1 cellular context compared by ENCODE assay signal in the genomic region with DNA sequence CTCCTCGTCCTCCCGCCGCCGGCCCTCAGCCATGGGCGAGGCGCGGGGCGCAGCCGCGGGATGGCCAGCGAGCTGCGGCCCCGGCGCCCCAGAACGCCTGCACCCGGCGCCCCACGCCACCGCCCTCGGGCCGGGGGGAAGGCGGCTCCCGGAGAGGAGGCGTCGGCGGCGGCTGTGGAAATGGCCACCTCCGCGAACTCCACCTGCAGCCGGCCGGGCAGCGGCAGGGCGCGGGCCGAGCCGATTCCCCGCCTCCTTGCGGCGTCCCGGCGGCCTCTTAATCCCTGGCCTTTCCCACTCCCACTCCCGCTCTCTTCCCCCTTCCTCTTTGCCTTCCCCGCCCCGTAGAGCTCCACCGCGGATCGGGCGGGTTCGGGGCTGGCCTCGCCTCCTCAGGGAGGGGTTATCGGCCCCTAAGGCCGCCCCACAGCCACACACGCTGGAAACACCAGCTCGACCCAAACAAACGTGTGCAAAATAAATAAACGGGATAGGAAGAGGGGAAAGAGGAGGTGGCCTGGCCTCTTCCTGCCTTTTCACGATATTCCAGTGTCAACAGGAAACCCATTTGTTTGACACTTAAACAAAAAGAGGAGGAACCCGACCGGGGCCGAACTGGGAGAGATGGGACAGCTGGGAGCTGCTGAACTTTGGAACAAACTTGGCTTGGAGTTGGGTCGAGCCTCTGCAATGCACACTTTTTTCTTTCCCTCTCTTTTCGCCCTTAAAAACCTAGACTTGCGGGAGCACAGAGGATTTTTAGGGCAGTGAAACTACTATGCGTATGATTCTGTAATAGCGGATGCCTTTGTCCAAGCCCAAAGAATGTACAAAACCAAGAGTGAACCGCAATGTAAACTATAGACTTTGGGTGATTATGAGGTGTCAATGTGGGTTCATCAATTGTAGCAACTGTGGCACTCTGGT.
TF ChIP-seq lines count a peak whose summit lies in the region.

A gene with protein sequence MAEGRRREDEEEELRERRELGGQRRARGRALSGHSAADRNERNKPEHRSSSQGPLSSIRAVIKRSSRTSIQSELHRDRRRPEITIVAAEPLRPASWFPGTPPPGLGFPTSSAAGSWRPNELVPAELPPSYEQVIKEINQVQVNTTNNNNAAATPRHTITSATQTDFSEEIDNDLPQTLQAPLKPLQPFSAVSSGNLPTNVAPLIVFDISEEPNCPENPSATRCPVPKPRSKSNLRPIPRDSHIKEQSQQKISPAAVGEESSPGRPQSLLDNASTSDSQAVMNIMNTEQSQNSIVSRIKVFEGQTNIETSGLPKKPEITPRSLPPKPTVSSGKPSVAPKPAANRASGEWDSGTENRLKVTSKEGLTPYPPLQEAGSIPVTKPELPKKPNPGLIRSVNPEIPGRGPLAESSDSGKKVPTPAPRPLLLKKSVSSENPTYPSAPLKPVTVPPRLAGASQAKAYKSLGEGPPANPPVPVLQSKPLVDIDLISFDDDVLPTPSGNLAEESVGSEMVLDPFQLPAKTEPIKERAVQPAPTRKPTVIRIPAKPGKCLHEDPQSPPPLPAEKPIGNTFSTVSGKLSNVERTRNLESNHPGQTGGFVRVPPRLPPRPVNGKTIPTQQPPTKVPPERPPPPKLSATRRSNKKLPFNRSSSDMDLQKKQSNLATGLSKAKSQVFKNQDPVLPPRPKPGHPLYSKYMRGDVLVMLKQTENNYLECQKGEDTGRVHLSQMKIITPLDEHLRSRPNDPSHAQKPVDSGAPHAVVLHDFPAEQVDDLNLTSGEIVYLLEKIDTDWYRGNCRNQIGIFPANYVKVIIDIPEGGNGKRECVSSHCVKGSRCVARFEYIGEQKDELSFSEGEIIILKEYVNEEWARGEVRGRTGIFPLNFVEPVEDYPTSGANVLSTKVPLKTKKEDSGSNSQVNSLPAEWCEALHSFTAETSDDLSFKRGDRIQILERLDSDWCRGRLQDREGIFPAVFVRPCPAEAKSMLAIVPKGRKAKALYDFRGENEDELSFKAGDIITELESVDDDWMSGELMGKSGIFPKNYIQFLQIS (minus strand): TSS at position 286 of the 927 bp plus-strand sequence. CDS start 253 bp downstream, at position 33.

TF ChIP-seq in HepG2, 621 proteins besides CTCF, POLR2A, EP300 and RAD21 (continued from another document and continues in another):
- TF ChIP-seq, protein P1, sequence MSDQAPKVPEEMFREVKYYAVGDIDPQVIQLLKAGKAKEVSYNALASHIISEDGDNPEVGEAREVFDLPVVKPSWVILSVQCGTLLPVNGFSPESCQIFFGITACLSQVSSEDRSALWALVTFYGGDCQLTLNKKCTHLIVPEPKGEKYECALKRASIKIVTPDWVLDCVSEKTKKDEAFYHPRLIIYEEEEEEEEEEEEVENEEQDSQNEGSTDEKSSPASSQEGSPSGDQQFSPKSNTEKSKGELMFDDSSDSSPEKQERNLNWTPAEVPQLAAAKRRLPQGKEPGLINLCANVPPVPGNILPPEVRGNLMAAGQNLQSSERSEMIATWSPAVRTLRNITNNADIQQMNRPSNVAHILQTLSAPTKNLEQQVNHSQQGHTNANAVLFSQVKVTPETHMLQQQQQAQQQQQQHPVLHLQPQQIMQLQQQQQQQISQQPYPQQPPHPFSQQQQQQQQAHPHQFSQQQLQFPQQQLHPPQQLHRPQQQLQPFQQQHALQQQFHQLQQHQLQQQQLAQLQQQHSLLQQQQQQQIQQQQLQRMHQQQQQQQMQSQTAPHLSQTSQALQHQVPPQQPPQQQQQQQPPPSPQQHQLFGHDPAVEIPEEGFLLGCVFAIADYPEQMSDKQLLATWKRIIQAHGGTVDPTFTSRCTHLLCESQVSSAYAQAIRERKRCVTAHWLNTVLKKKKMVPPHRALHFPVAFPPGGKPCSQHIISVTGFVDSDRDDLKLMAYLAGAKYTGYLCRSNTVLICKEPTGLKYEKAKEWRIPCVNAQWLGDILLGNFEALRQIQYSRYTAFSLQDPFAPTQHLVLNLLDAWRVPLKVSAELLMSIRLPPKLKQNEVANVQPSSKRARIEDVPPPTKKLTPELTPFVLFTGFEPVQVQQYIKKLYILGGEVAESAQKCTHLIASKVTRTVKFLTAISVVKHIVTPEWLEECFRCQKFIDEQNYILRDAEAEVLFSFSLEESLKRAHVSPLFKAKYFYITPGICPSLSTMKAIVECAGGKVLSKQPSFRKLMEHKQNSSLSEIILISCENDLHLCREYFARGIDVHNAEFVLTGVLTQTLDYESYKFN (CRISPR knock-in tag; conservative IDR thresholded peaks at IDR 0.05), result peak; percentile 98
- TF ChIP-seq TGIF2 (CRISPR knock-in tag; IDR thresholded peaks at IDR 0.05) (peak; percentile 83), MYC (CRISPR knock-in tag; IDR thresholded peaks at IDR 0.05; ENCODE audit: borderline replicate concordance) (peak; percentile 87), MTERF4 (CRISPR knock-in tag; IDR thresholded peaks at IDR 0.05) (peak; percentile 55; the same call in 1 of the 2 replicates), TBX3 (IDR thresholded peaks at IDR 0.05; ENCODE audit: borderline replicate concordance) (peak; percentile 74; the same call in 1 of the 2 replicates), MBD4 (IDR thresholded peaks at IDR 0.05; ENCODE audit: borderline replicate concordance, low read length) (no peak; the same call in 1 of the 2 replicates), AGO2 (optimal IDR thresholded peaks at IDR 0.05; ENCODE audit: low read depth, low read length) (peak; percentile 86), KDM2A (CRISPR knock-in tag; IDR thresholded peaks at IDR 0.05; ENCODE audit: borderline replicate concordance, low read depth) (peak; percentile 80; the same call in 1 of the 2 replicates), KDM1A (CRISPR knock-in tag; IDR thresholded peaks at IDR 0.05) (peak; percentile 44; the same call in 1 of the 2 replicates), RFX5 (IDR thresholded peaks at IDR 0.05; ENCODE audit: low read depth, low read length) (no peak), ZNF274 (CRISPR knock-in tag; IDR thresholded peaks at IDR 0.05) (no peak; the same call in 1 of the 2 replicates), HIVEP1 (CRISPR knock-in tag; IDR thresholded peaks at IDR 0.05) (peak; percentile 96), ZNF264 (CRISPR knock-in tag; IDR thresholded peaks at IDR 0.05) (no peak; the same call in 1 of the 2 replicates), ZNF260 (CRISPR knock-in tag; IDR thresholded peaks at IDR 0.05; ENCODE audit: borderline replicate concordance, low read depth) (no peak), ZNF460 (CRISPR knock-in tag; IDR thresholded peaks at IDR 0.05; ENCODE audit: borderline replicate concordance) (peak; percentile 80; the same call in 1 of the 2 replicates), BATF2 (CRISPR knock-in tag; IDR thresholded peaks at IDR 0.05) (0 out of 2 replicates have a peak, but pooled peaks have one; percentile 73)
- TF ChIP-seq, protein P2, sequence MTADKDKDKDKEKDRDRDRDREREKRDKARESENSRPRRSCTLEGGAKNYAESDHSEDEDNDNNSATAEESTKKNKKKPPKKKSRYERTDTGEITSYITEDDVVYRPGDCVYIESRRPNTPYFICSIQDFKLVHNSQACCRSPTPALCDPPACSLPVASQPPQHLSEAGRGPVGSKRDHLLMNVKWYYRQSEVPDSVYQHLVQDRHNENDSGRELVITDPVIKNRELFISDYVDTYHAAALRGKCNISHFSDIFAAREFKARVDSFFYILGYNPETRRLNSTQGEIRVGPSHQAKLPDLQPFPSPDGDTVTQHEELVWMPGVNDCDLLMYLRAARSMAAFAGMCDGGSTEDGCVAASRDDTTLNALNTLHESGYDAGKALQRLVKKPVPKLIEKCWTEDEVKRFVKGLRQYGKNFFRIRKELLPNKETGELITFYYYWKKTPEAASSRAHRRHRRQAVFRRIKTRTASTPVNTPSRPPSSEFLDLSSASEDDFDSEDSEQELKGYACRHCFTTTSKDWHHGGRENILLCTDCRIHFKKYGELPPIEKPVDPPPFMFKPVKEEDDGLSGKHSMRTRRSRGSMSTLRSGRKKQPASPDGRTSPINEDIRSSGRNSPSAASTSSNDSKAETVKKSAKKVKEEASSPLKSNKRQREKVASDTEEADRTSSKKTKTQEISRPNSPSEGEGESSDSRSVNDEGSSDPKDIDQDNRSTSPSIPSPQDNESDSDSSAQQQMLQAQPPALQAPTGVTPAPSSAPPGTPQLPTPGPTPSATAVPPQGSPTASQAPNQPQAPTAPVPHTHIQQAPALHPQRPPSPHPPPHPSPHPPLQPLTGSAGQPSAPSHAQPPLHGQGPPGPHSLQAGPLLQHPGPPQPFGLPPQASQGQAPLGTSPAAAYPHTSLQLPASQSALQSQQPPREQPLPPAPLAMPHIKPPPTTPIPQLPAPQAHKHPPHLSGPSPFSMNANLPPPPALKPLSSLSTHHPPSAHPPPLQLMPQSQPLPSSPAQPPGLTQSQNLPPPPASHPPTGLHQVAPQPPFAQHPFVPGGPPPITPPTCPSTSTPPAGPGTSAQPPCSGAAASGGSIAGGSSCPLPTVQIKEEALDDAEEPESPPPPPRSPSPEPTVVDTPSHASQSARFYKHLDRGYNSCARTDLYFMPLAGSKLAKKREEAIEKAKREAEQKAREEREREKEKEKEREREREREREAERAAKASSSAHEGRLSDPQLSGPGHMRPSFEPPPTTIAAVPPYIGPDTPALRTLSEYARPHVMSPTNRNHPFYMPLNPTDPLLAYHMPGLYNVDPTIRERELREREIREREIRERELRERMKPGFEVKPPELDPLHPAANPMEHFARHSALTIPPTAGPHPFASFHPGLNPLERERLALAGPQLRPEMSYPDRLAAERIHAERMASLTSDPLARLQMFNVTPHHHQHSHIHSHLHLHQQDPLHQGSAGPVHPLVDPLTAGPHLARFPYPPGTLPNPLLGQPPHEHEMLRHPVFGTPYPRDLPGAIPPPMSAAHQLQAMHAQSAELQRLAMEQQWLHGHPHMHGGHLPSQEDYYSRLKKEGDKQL (CRISPR knock-in tag; IDR thresholded peaks at IDR 0.05; ENCODE audit: low read depth), result peak; percentile 82
- TF ChIP-seq, protein P3, sequence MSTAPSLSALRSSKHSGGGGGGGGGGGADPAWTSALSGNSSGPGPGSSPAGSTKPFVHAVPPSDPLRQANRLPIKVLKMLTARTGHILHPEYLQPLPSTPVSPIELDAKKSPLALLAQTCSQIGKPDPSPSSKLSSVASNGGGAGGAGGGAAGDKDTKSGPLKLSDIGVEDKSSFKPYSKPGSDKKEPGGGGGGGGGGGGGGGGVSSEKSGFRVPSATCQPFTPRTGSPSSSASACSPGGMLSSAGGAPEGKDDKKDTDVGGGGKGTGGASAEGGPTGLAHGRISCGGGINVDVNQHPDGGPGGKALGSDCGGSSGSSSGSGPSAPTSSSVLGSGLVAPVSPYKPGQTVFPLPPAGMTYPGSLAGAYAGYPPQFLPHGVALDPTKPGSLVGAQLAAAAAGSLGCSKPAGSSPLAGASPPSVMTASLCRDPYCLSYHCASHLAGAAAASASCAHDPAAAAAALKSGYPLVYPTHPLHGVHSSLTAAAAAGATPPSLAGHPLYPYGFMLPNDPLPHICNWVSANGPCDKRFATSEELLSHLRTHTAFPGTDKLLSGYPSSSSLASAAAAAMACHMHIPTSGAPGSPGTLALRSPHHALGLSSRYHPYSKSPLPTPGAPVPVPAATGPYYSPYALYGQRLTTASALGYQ (CRISPR knock-in tag; IDR thresholded peaks at IDR 0.05), result peak; percentile 82
- TF ChIP-seq, protein P4, sequence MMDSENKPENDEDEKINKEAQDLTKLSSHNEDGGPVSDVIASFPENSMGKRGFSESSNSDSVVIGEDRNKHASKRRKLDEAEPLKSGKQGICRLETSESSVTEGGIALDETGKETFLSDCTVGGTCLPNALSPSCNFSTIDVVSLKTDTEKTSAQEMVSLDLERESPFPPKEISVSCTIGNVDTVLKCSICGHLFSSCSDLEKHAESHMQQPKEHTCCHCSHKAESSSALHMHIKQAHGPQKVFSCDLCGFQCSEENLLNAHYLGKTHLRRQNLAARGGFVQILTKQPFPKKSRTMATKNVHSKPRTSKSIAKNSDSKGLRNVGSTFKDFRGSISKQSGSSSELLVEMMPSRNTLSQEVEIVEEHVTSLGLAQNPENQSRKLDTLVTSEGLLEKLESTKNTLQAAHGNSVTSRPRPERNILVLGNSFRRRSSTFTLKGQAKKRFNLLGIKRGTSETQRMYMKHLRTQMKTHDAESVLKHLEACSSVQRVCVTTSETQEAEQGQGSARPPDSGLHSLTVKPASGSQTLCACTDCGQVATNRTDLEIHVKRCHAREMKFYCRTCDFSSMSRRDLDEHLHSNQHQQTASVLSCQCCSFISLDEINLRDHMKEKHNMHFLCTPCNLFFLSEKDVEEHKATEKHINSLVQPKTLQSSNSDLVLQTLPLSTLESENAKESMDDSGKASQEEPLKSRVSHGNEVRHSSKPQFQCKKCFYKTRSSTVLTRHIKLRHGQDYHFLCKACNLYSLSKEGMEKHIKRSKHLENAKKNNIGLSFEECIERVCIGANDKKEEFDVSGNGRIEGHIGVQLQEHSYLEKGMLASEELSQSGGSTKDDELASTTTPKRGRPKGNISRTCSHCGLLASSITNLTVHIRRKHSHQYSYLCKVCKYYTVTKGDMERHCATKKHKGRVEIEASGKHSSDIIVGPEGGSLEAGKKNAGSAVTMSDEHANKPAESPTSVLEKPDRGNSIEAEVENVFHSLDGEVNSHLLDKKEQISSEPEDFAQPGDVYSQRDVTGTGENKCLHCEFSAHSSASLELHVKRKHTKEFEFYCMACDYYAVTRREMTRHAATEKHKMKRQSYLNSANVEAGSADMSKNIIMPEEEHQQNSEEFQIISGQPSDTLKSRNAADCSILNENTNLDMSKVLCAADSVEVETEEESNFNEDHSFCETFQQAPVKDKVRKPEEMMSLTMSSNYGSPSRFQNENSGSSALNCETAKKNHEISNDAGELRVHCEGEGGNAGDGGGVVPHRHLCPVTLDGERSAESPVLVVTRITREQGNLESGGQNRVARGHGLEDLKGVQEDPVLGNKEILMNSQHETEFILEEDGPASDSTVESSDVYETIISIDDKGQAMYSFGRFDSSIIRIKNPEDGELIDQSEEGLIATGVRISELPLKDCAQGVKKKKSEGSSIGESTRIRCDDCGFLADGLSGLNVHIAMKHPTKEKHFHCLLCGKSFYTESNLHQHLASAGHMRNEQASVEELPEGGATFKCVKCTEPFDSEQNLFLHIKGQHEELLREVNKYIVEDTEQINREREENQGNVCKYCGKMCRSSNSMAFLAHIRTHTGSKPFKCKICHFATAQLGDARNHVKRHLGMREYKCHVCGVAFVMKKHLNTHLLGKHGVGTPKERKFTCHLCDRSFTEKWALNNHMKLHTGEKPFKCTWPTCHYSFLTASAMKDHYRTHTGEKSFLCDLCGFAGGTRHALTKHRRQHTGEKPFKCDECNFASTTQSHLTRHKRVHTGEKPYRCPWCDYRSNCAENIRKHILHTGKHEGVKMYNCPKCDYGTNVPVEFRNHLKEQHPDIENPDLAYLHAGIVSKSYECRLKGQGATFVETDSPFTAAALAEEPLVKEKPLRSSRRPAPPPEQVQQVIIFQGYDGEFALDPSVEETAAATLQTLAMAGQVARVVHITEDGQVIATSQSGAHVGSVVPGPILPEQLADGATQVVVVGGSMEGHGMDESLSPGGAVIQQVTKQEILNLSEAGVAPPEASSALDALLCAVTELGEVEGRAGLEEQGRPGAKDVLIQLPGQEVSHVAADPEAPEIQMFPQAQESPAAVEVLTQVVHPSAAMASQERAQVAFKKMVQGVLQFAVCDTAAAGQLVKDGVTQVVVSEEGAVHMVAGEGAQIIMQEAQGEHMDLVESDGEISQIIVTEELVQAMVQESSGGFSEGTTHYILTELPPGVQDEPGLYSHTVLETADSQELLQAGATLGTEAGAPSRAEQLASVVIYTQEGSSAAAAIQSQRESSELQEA (CRISPR knock-in tag; IDR thresholded peaks at IDR 0.05; ENCODE audit: not compliant biosample characterization), result peak; percentile 21
